Comparison of ENCODE assay signal across 8 cellular contexts in genomic region chr3:119293761-119294401, GRCh38. TPM values are rescaled to one million over a fixed set of nuclear protein-coding genes. Genes with fewer than 3 reads are reported as not detected.
DNase-seq lines count a peak whose midpoint lies in the region; ATAC-seq and TF ChIP-seq lines count a peak whose summit lies in the region.

A gene with protein sequence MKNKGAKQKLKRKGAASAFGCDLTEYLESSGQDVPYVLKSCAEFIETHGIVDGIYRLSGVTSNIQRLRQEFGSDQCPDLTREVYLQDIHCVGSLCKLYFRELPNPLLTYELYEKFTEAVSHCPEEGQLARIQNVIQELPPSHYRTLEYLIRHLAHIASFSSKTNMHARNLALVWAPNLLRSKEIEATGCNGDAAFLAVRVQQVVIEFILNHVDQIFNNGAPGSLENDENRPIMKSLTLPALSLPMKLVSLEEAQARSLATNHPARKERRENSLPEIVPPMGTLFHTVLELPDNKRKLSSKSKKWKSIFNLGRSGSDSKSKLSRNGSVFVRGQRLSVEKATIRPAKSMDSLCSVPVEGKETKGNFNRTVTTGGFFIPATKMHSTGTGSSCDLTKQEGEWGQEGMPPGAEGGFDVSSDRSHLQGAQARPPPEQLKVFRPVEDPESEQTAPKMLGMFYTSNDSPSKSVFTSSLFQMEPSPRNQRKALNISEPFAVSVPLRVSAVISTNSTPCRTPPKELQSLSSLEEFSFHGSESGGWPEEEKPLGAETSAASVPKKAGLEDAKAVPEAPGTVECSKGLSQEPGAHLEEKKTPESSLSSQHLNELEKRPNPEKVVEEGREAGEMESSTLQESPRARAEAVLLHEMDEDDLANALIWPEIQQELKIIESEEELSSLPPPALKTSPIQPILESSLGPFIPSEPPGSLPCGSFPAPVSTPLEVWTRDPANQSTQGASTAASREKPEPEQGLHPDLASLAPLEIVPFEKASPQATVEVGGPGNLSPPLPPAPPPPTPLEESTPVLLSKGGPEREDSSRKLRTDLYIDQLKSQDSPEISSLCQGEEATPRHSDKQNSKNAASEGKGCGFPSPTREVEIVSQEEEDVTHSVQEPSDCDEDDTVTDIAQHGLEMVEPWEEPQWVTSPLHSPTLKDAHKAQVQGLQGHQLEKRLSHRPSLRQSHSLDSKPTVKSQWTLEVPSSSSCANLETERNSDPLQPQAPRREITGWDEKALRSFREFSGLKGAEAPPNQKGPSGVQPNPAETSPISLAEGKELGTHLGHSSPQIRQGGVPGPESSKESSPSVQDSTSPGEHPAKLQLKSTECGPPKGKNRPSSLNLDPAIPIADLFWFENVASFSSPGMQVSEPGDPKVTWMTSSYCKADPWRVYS (N-terminal part only) (plus strand): TSS chr3:119294383. CDS start chr3:119294905, 522 bp downstream.

- no peaks in the 10 kb centered on the region for H3K36me3 ChIP-seq in mucosa of rectum (ENCODE audit: control insufficient read depth in 2 of 2, insufficient read depth in 2 of 2, low read length in 2 of 2)

- H3K9me3 Mint-ChIP-seq in endothelial cell (ENCODE audit: unreplicated experiment): no peaks in the 10 kb centered on the region

- peak within 1 kb of the TSS; percentile 70 to 85 for H3K27ac ChIP-seq in mucosa of rectum (ENCODE audit: low read depth in 2 of 2, low read length in 2 of 2)

- H3K36me3 Mint-ChIP-seq in endothelial cell (ENCODE audit: low read depth, unreplicated experiment): peaks cover 28% of the 10 kb centered on the region

- peaks cover 46% of the 10 kb centered on the region for H3K4me1 Mint-ChIP-seq in endothelial cell (ENCODE audit: unreplicated experiment)

- peak within 1 kb of the TSS; percentile 78 to 87 for H3K4me3 ChIP-seq in mucosa of rectum (ENCODE audit: low read length in 2 of 2)

- H3K9ac ChIP-seq in mucosa of rectum (ENCODE audit: low read depth in 1 of 2, low read length in 2 of 2): peak within 1 kb of the TSS; percentile 76

- H3K27ac Mint-ChIP-seq in endothelial cell (ENCODE audit: unreplicated experiment): peak within 1 kb of the TSS; percentile 74

- TF ChIP-seq CTCF in endothelial cell (IDR thresholded peaks at IDR 0.05; ENCODE audit: unreplicated experiment): no peak

- DNase-seq in A172 (ENCODE audit: low spot score) (peak; percentile 60), NOMO-1 treated with dmso at 0.1 percent for 144 hours (lab: John Stamatoyannopoulos, UW; ENCODE audit: unreplicated experiment) (peak; percentile 41), endothelial cell (ENCODE audit: low spot score) (peak; percentile 76)
- DNase-seq in activated CD8-positive, alpha-beta memory T cell treated with anti-CD3 and anti-CD28 coated beads, Interleukin-2, amount 50 U/mL, for 4 hours: peak; percentile 85
- DNase-seq in stimulated activated CD8-positive, alpha-beta memory T cell treated with anti-CD3 and anti-CD28 coated beads, Interleukin-4, amount 100 ng/mL, for 4 hours (ENCODE audit: low read depth in 2 of 2, low spot score in 1 of 2): peak; percentile 56 to 81

- H3K4me3 Mint-ChIP-seq in endothelial cell (ENCODE audit: unreplicated experiment): peak within 1 kb of the TSS; percentile 97

- ATAC-seq in GM18502 (IDR thresholded peaks at IDR 0.05; ENCODE audit: poor library complexity, unreplicated experiment) (peak; percentile 50), HG02938 (IDR thresholded peaks at IDR 0.05; ENCODE audit: unreplicated experiment) (peak; percentile 42)

- peaks cover 8 to 9% of the 10 kb centered on the region in 2 donors for H3K4me1 ChIP-seq in mucosa of rectum (ENCODE audit: control insufficient read depth in 2 of 2, insufficient read depth in 2 of 2, low read length in 2 of 2)

- no peaks in the 10 kb centered on the region for H3K9me3 ChIP-seq in mucosa of rectum (ENCODE audit: control insufficient read depth in 2 of 2, low read length in 2 of 2)

- peaks cover 19% of the 10 kb centered on the region for H3K27me3 Mint-ChIP-seq in endothelial cell (ENCODE audit: unreplicated experiment)

- no peaks in the 10 kb centered on the region for H3K27me3 ChIP-seq in mucosa of rectum (ENCODE audit: control insufficient read depth in 2 of 2, insufficient read depth in 2 of 2, low read length in 2 of 2)

RNA-seq across cellular contexts. Expression of the gene that starts here (rescaled TPM):
- total RNA-seq in A172 (2014; rRNA removed; shearing (Covaris generic)): 3.1 and 4.7 TPM in 2 replicates
- total RNA-seq in endothelial cell (ENCODE audit: unreplicated experiment): 114 TPM

Comparison
In these comparisons a context has a peak if more than half of its experiments do, and no peak if none do; other contexts are left out.
1. Peak in every context shown above with its lines: DNase-seq, ATAC-seq, H3K4me3 ChIP-seq and H3K27ac ChIP-seq.
2. RNA of the gene that starts here (total RNA-seq): 114 TPM in endothelial cell (single experiment); 3.1 to 4.7 TPM in A172; every median in the first group is over 10 times any median in the second.